9 cellular contexts compared by ENCODE assay signal in genomic region chr10:69515699-69516547, GRCh38. TPM values are rescaled to one million over a fixed set of nuclear protein-coding genes. Genes with fewer than 3 reads are reported as not detected.
DNase-seq lines count a peak whose midpoint lies in the region; ATAC-seq and TF ChIP-seq lines count a peak whose summit lies in the region.
"Had no signal": no experiment of that assay in that cellular context is flagged by ENCODE, and none has a peak within 500 bp of the region (broad histone marks: within the 10 kb centered on the region; RNA-seq: fewer than 3 reads in every experiment).

No MANE protein-coding gene starts in this region.

- POLR2A ChIA-PET in AG04449 (lab: Yijun Ruan, JAX): no interaction called here

- peaks cover 7% of the 10 kb centered on the region for H3K4me1 Mint-ChIP-seq in glutamatergic neuron (ENCODE audit: low read depth, unreplicated experiment)

- H3K27me3 Mint-ChIP-seq in glutamatergic neuron (ENCODE audit: unreplicated experiment): peaks cover 2% of the 10 kb centered on the region

- no peak overlapping the region for H3K4me3 ChIP-seq in AG04449 (ENCODE audit: low read depth, low read length)

- H3K36me3 Mint-ChIP-seq in glutamatergic neuron (ENCODE audit: unreplicated experiment): no peaks in the 10 kb centered on the region

- H3K4me3 Mint-ChIP-seq in glutamatergic neuron (ENCODE audit: unreplicated experiment): no peak overlapping the region
- H3K4me3 Mint-ChIP-seq: stimulated activated naive CD8-positive, alpha-beta T cell treated with anti-CD3 and anti-CD28 coated beads, Interleukin-15, Interleukin-2, amounts not matched to agents 100 ng/mL and 50 ng/mL, for 24 hours had no signal

- CTCF ChIA-PET in AG04449 (lab: Yijun Ruan, JAX): interaction anchor here (0.7 to 15.6 kb wide), 31 partner anchors 9 to 446 kb away, joined by 3 to 384 read pairs (median 4); no protein-coding TSS in a partner anchor

- TF ChIP-seq POLR2A in GM18505 (IDR thresholded peaks at IDR 0.05; ENCODE audit: borderline replicate concordance, extremely low read depth, insufficient read depth, insufficient read length): no peak

- no peak for DNase-seq in AG04449 (ENCODE audit: low read depth, low spot score)
- peak; percentile 80 for DNase-seq in GM19238 (ENCODE audit: insufficient read length, low spot score)
- DNase-seq in M059J (ENCODE audit: low read depth): peak; percentile 63
- DNase-seq in SKM-1 (lab: John Stamatoyannopoulos, UW; ENCODE audit: unreplicated experiment): peak; percentile 55
- DNase-seq in activated naive CD4-positive, alpha-beta T cell (lab: John Stamatoyannopoulos, UW): peak; percentile 38 to 72 (median 60)
- peak; percentile 87 for DNase-seq in glutamatergic neuron
- DNase-seq in pulmonary artery endothelial cell (ENCODE audit: low read depth, low spot score): peak; percentile 29

- TF ChIP-seq CTCF in AG04449 (IDR thresholded peaks at IDR 0.05; ENCODE audit: insufficient read depth, low read length, missing control alignments) (peak; percentile 95), glutamatergic neuron (IDR thresholded peaks at IDR 0.05; ENCODE audit: partially characterized antibody, unreplicated experiment) (peak; percentile 91)

- no peak for ATAC-seq in GM18505 (IDR thresholded peaks at IDR 0.05; ENCODE audit: unreplicated experiment)

- no peaks in the 10 kb centered on the region for H3K9me3 Mint-ChIP-seq in glutamatergic neuron (ENCODE audit: unreplicated experiment)
- H3K9me3 Mint-ChIP-seq: stimulated activated naive CD8-positive, alpha-beta T cell treated with anti-CD3 and anti-CD28 coated beads, Interleukin-15, Interleukin-2, amounts not matched to agents 100 ng/mL and 50 ng/mL, for 24 hours had no signal

- H3K27ac Mint-ChIP-seq in glutamatergic neuron (ENCODE audit: unreplicated experiment): no peak overlapping the region
- H3K27ac Mint-ChIP-seq: stimulated activated naive CD8-positive, alpha-beta T cell treated with anti-CD3 and anti-CD28 coated beads, Interleukin-15, Interleukin-2, amounts not matched to agents 100 ng/mL and 50 ng/mL, for 24 hours had no signal

RNA-seq across cellular contexts. Expression of gene NEUROG3, which starts 57.3 kb away (rescaled TPM):
- total RNA-seq in M059J (2014; rRNA removed; shearing (Covaris generic)): not detected in 2 replicates
- total RNA-seq in glutamatergic neuron (ENCODE audit: unreplicated experiment) (not detected), pulmonary artery endothelial cell (not detected in 2 replicates)
